1 cellular context compared by ENCODE assay signal in the genomic region with DNA sequence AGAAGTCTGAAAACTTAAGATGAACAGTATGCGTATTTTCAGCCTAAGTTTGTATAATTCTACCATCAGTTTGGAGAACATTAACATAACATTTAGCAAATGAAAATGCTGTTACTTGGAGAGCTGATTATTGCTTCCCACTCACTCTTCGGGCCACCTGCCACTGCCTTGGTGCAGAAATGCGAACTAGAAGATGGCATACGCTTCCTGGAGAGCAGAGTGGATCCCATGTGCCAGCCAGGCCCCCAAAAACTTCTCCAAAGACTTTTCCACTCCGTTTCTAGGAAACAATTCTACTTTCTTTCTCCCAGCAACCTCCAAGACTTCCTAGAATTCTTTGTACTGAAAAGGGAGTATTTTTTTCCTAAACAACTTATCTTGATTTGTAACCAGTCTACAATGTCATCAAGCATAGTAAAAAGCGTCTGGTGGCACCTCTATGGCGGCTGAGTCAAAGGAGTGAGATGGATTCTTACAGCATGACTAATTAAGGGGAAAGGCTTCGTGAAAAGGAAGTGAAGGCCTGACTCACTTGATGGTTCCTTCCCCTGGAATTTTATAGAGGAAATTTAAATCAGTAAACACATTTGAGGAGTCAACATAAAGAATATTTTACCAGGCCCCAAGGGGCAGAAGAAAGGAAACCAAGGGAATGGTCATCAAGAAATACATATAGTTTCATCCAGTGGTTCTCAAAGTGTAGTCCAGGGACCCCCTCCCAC.
A peak's percentile ranks its signal among the peaks of the same experiment; 100 is the strongest.
TF ChIP-seq lines count a peak whose summit lies in the region.

No MANE protein-coding gene starts in this region.

TF ChIP-seq in SK-N-SH, 30 proteins besides CTCF, POLR2A, EP300 and RAD21 (continued from another document):
- TF ChIP-seq, protein P1, sequence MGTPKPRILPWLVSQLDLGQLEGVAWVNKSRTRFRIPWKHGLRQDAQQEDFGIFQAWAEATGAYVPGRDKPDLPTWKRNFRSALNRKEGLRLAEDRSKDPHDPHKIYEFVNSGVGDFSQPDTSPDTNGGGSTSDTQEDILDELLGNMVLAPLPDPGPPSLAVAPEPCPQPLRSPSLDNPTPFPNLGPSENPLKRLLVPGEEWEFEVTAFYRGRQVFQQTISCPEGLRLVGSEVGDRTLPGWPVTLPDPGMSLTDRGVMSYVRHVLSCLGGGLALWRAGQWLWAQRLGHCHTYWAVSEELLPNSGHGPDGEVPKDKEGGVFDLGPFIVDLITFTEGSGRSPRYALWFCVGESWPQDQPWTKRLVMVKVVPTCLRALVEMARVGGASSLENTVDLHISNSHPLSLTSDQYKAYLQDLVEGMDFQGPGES (IDR thresholded peaks at IDR 0.05; ENCODE audit: low read depth, low read length) = no peak
- TF ChIP-seq, protein P2, sequence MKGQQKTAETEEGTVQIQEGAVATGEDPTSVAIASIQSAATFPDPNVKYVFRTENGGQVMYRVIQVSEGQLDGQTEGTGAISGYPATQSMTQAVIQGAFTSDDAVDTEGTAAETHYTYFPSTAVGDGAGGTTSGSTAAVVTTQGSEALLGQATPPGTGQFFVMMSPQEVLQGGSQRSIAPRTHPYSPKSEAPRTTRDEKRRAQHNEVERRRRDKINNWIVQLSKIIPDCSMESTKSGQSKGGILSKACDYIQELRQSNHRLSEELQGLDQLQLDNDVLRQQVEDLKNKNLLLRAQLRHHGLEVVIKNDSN (IDR thresholded peaks at IDR 0.05; ENCODE audit: borderline replicate concordance, low read depth) = no peak
- TF ChIP-seq, protein P3, sequence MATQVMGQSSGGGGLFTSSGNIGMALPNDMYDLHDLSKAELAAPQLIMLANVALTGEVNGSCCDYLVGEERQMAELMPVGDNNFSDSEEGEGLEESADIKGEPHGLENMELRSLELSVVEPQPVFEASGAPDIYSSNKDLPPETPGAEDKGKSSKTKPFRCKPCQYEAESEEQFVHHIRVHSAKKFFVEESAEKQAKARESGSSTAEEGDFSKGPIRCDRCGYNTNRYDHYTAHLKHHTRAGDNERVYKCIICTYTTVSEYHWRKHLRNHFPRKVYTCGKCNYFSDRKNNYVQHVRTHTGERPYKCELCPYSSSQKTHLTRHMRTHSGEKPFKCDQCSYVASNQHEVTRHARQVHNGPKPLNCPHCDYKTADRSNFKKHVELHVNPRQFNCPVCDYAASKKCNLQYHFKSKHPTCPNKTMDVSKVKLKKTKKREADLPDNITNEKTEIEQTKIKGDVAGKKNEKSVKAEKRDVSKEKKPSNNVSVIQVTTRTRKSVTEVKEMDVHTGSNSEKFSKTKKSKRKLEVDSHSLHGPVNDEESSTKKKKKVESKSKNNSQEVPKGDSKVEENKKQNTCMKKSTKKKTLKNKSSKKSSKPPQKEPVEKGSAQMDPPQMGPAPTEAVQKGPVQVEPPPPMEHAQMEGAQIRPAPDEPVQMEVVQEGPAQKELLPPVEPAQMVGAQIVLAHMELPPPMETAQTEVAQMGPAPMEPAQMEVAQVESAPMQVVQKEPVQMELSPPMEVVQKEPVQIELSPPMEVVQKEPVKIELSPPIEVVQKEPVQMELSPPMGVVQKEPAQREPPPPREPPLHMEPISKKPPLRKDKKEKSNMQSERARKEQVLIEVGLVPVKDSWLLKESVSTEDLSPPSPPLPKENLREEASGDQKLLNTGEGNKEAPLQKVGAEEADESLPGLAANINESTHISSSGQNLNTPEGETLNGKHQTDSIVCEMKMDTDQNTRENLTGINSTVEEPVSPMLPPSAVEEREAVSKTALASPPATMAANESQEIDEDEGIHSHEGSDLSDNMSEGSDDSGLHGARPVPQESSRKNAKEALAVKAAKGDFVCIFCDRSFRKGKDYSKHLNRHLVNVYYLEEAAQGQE (IDR thresholded peaks at IDR 0.05; ENCODE audit: low read depth, low read length) = no peak
- TF ChIP-seq POLR2AphosphoS5 (IDR thresholded peaks at IDR 0.05; ENCODE audit: low read depth, low read length) = peak; percentile 37; the same call in 1 of the 2 replicates
- TF ChIP-seq, protein P4, sequence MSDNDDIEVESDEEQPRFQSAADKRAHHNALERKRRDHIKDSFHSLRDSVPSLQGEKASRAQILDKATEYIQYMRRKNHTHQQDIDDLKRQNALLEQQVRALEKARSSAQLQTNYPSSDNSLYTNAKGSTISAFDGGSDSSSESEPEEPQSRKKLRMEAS (IDR thresholded peaks at IDR 0.05; ENCODE audit: low read depth) = peak; percentile 79
- TF ChIP-seq TEAD4 (IDR thresholded peaks at IDR 0.05; ENCODE audit: borderline replicate concordance, insufficient read depth) = peak; percentile 93
- TF ChIP-seq GABPA (IDR thresholded peaks at IDR 0.05; ENCODE audit: low read depth) = peak; percentile 53
- peak; percentile 76; the same call in 1 of the 2 replicates for TF ChIP-seq NFIC (IDR thresholded peaks at IDR 0.05; ENCODE audit: borderline replicate concordance)
- peak; percentile 87 for TF ChIP-seq RXRA (IDR thresholded peaks at IDR 0.05; ENCODE audit: borderline replicate concordance, low read depth)
- peak; percentile 30; the same call in 1 of the 2 replicates for TF ChIP-seq SIN3A (IDR thresholded peaks at IDR 0.05; ENCODE audit: borderline replicate concordance, low read depth, low read length)
- no peak for TF ChIP-seq FOXJ3 (CRISPR knock-in tag; IDR thresholded peaks at IDR 0.05)
